14 cellular contexts compared by ENCODE assay signal in genomic region chr3:30513374-30514152, GRCh38.
"Had no signal": no experiment of that assay in that cellular context is flagged by ENCODE, and none has a peak within 500 bp of the region (broad histone marks: within the 10 kb centered on the region; RNA-seq: fewer than 3 reads in every experiment).

No MANE protein-coding gene starts in this region.

- H3K9me3 ChIP-seq: gastrocnemius medialis, heart right ventricle, lower lobe of right lung, ovary, upper lobe of left lung had no signal

- DNase-seq: activated naive CD8-positive, alpha-beta T cell treated with anti-CD3 and anti-CD28 coated beads, Interleukin-2, amount 10 ng/mL, durations not matched to agents 7 days and 5 days; anterior cingulate cortex; gastrocnemius medialis; heart right ventricle; left cardiac atrium; lower lobe of right lung; midbrain; ovary; stimulated activated CD4-positive, alpha-beta T cell treated with anti-CD3 and anti-CD28 coated beads, Interleukin-15, amount 100 ng/mL, for 24 hours; stimulated activated CD4-positive, alpha-beta T cell treated with anti-CD3 and anti-CD28 coated beads, Interleukin-4, amount 100 ng/mL, for 1 hour; stimulated activated naive CD4-positive, alpha-beta T cell; substantia nigra; upper lobe of left lung had no signal

- H3K4me3 ChIP-seq: gastrocnemius medialis, heart right ventricle, lower lobe of right lung, ovary, upper lobe of left lung had no signal

- H3K27ac ChIP-seq: gastrocnemius medialis, lower lobe of right lung, ovary had no signal

- H3K36me3 ChIP-seq: gastrocnemius medialis, heart right ventricle, lower lobe of right lung, ovary, upper lobe of left lung had no signal

- H3K27me3 ChIP-seq: gastrocnemius medialis, heart right ventricle, ovary, upper lobe of left lung had no signal

- ATAC-seq: activated CD4-positive, CD25-positive, alpha-beta regulatory T cell treated with anti-CD3 and anti-CD28 coated beads, Interleukin-2, amount 50 U/mL, for 24 hours; gastrocnemius medialis; heart right ventricle; left cardiac atrium; lower lobe of right lung had no signal
